ENCODE assay signal across 11 cellular contexts in genomic region chr10:93127623-93128230, GRCh38. TPM values are rescaled to one million over a fixed set of nuclear protein-coding genes. Genes with fewer than 3 reads are reported as not detected.
"Had no signal": no experiment of that assay in that cellular context is flagged by ENCODE, and none has a peak within 500 bp of the region (broad histone marks: within the 10 kb centered on the region; RNA-seq: fewer than 3 reads in every experiment).

No MANE protein-coding gene starts in this region.

RNA-seq across cellular contexts. Expression of gene CYP26A1, which starts 54.0 kb away (rescaled TPM):
- total RNA-seq: activated CD8-positive, alpha-beta T cell treated with anti-CD3 and anti-CD28 coated beads for 36 hours; activated T-cell treated with anti-CD3 and anti-CD28 coated beads, Interleukin-2, amount 50 U/mL, for 4 hours; bronchial epithelial cell; cardiac septum; esophagus squamous epithelium; fibroblast of villous mesenchyme; gastroesophageal sphincter; glomerular endothelial cell; T-helper 17 cell had no signal
- polyA plus RNA-seq: esophagus, fibroblast of lung had no signal
